In genomic region chr18:33716061-33716683, GRCh38 we compare ENCODE assay signal across 29 cellular contexts.
DNase-seq lines count a peak whose midpoint lies in the region; ATAC-seq, FAIRE-seq and TF ChIP-seq lines count a peak whose summit lies in the region.
"Had no signal": no experiment of that assay in that cellular context is flagged by ENCODE, and none has a peak within 500 bp of the region (broad histone marks: within the 10 kb centered on the region; RNA-seq: fewer than 3 reads in every experiment).

No MANE protein-coding gene starts in this region.

- no peaks in the 10 kb centered on the region for H3K9me3 Mint-ChIP-seq in GM23338
- H3K9me3 Mint-ChIP-seq: activated naive CD4-positive, alpha-beta T cell treated with anti-CD3 and anti-CD28 coated beads for 36 hours; dendritic cell treated with granulocyte-macrophage colony-stimulating factor and Interleukin-4, amounts not matched to agents 40 ng/mL and 50 ng/mL, for 4 days had no signal

- H3K4me1 ChIP-seq in GM23338 (ENCODE audit: insufficient read depth), result no peaks in the 10 kb centered on the region
- H3K4me1 ChIP-seq: tibial nerve had no signal

- no peaks in the 10 kb centered on the region for H3K36me3 ChIP-seq in GM23338 (ENCODE audit: insufficient read depth)
- H3K36me3 ChIP-seq: tibial nerve had no signal

- no peak overlapping the region for H3K4me3 ChIP-seq in GM23338
- H3K4me3 ChIP-seq: tibial nerve had no signal

- no peaks in the 10 kb centered on the region for H3K36me3 Mint-ChIP-seq in GM23338 (ENCODE audit: low read depth)
- H3K36me3 Mint-ChIP-seq: IgD-negative memory B cell had no signal

- H3K27ac ChIP-seq in GM23338 (ENCODE audit: low read depth), result no peak overlapping the region
- H3K27ac ChIP-seq: tibial nerve had no signal

- no peaks in the 10 kb centered on the region for H3K4me1 Mint-ChIP-seq in GM23338
- H3K4me1 Mint-ChIP-seq: activated CD4-positive, alpha-beta T cell treated with anti-CD3 and anti-CD28 coated beads for 36 hours; CD8-positive, alpha-beta memory T cell; IgD-negative memory B cell; naive thymus-derived CD4-positive, alpha-beta T cell; stimulated activated naive CD8-positive, alpha-beta T cell treated with anti-CD3 and anti-CD28 coated beads, Interleukin-15, amount 100 ng/mL, for 72 hours had no signal

- H2AFZ ChIP-seq in GM23338, result no peak overlapping the region

- no peak overlapping the region for H3K4me3 Mint-ChIP-seq in GM23338
- H3K4me3 Mint-ChIP-seq: activated CD4-positive, alpha-beta T cell treated with anti-CD3 and anti-CD28 coated beads for 36 hours; activated naive CD4-positive, alpha-beta T cell treated with anti-CD3 and anti-CD28 coated beads for 36 hours; activated T-cell treated with anti-CD3 and anti-CD28 coated beads, Interleukin-2, amount 50 U/mL, for 24 hours; CD8-positive, alpha-beta memory T cell; dendritic cell treated with granulocyte-macrophage colony-stimulating factor and Interleukin-4, amounts not matched to agents 40 ng/mL and 50 ng/mL, for 4 days; IgD-negative memory B cell; naive thymus-derived CD4-positive, alpha-beta T cell; stimulated activated naive CD8-positive, alpha-beta T cell treated with anti-CD3 and anti-CD28 coated beads, Interleukin-15, amount 100 ng/mL, for 72 hours; T-helper 1 cell treated with Interleukin-12 subunit alpha and Interleukin-12 subunit beta and Interleukin-4 antibody, amounts not matched to agents 30 μg/mL and 1 μg/mL, for 36 hours had no signal

- intact Hi-C loops in Right ventricle myocardium superior (cut with DNase I), result no loop called here
- intact Hi-C loops in left cardiac atrium (cut with DNase I), result no loop called here

- no peak for DNase-seq in Right ventricle myocardium superior
- DNase-seq in left cardiac atrium, result no peak
- peak; percentile 10 for DNase-seq in GM23338 (ENCODE audit: low spot score)
- peak; percentile 2 for DNase-seq in NCI-H1048 (lab: John Stamatoyannopoulos, UW)
- DNase-seq in NCI-H1105 treated with DMSO at 0.1 percent for 48 hours (lab: John Stamatoyannopoulos, UW), result no peak
- no peak for DNase-seq in GM10248 (ENCODE audit: extremely low spot score)
- DNase-seq: activated CD4-positive, alpha-beta T cell treated with anti-CD3 and anti-CD28 coated beads for 36 hours; activated CD8-positive, alpha-beta memory T cell treated with anti-CD3 and anti-CD28 coated beads for 24 hours; activated naive CD4-positive, alpha-beta T cell treated with anti-CD3 and anti-CD28 coated beads for 36 hours; activated T-cell treated with anti-CD3 and anti-CD28 coated beads, Interleukin-2, amount 50 U/mL, for 24 hours; amniotic stem cell; CD8-positive, alpha-beta memory T cell; DMS79; glutamatergic neuron; left colon; naive thymus-derived CD4-positive, alpha-beta T cell; NCI-H146; PC-3; retina; SIG-M5; stimulated activated CD4-positive, alpha-beta T cell treated with anti-CD3 and anti-CD28 coated beads, Interleukin-12 subunit alpha, Interleukin-12 subunit beta, amount 100 ng/mL, for 4 hours; stimulated activated naive CD8-positive, alpha-beta T cell treated with anti-CD3 and anti-CD28 coated beads, Interleukin-15, amount 100 ng/mL, for 72 hours had no signal

- TF ChIP-seq CTCF in GM23338 (conservative IDR thresholded peaks at IDR 0.05; ENCODE audit: low read depth in 2 of 2) (no peak), GM10248 (IDR thresholded peaks at IDR 0.05; ENCODE audit: control extremely low read depth, extremely low read depth, low read depth, missing control alignments) (no peak)

- H3K27ac Mint-ChIP-seq in GM23338, result peak overlapping the region; percentile 67; the same call in 1 of the 2 replicates
- H3K27ac Mint-ChIP-seq: activated CD4-positive, alpha-beta T cell treated with anti-CD3 and anti-CD28 coated beads for 36 hours; activated naive CD4-positive, alpha-beta T cell treated with anti-CD3 and anti-CD28 coated beads for 36 hours; activated T-cell treated with anti-CD3 and anti-CD28 coated beads, Interleukin-2, amount 50 U/mL, for 24 hours; CD8-positive, alpha-beta memory T cell; dendritic cell treated with granulocyte-macrophage colony-stimulating factor and Interleukin-4, amounts not matched to agents 40 ng/mL and 50 ng/mL, for 4 days; IgD-negative memory B cell; naive thymus-derived CD4-positive, alpha-beta T cell; stimulated activated naive CD8-positive, alpha-beta T cell treated with anti-CD3 and anti-CD28 coated beads, Interleukin-15, amount 100 ng/mL, for 72 hours; T-helper 1 cell treated with Interleukin-12 subunit alpha and Interleukin-12 subunit beta and Interleukin-4 antibody, amounts not matched to agents 30 μg/mL and 1 μg/mL, for 36 hours had no signal

- H3K4me2 ChIP-seq in GM23338, result no peak overlapping the region

- peak; percentile 17 for FAIRE-seq in islet of Langerhans (lab: Jason Lieb, UNC)
- FAIRE-seq: GM12892 had no signal

- no peaks in the 10 kb centered on the region for H3K79me2 ChIP-seq in GM23338 (replicated peaks; ENCODE audit: insufficient read depth)

- CTCF ChIA-PET in GM10248 (lab: Yijun Ruan, JAX), result no interaction called here

- H3K27me3 Mint-ChIP-seq in GM23338 (ENCODE audit: insufficient read depth, low read depth, poor library complexity), result peaks cover 2% of the 10 kb centered on the region
- H3K27me3 Mint-ChIP-seq: activated CD4-positive, alpha-beta T cell treated with anti-CD3 and anti-CD28 coated beads for 36 hours; activated T-cell treated with anti-CD3 and anti-CD28 coated beads, Interleukin-2, amount 50 U/mL, for 24 hours; CD8-positive, alpha-beta memory T cell; dendritic cell treated with granulocyte-macrophage colony-stimulating factor and Interleukin-4, amounts not matched to agents 40 ng/mL and 50 ng/mL, for 4 days; IgD-negative memory B cell; naive thymus-derived CD4-positive, alpha-beta T cell; stimulated activated naive CD8-positive, alpha-beta T cell treated with anti-CD3 and anti-CD28 coated beads, Interleukin-15, amount 100 ng/mL, for 72 hours had no signal

- H3K27me3 ChIP-seq in GM23338 (ENCODE audit: insufficient read depth), result no peaks in the 10 kb centered on the region
- H3K27me3 ChIP-seq: tibial nerve had no signal

- H3F3A ChIP-seq in GM23338 (replicated peaks; ENCODE audit: low read depth), result no peaks in the 10 kb centered on the region

- ATAC-seq in Right ventricle myocardium superior (ENCODE audit: poor library complexity) (peak; percentile 51), left cardiac atrium (no peak), GM23338 (no peak), HG03196 (IDR thresholded peaks at IDR 0.05; ENCODE audit: unreplicated experiment) (no peak)
- ATAC-seq: activated CD4-positive, alpha-beta T cell treated with anti-CD3 and anti-CD28 coated beads for 36 hours; left colon; naive thymus-derived CD4-positive, alpha-beta T cell; PC-3; stimulated activated naive CD8-positive, alpha-beta T cell treated with anti-CD3 and anti-CD28 coated beads, Interleukin-15, amount 100 ng/mL, for 72 hours had no signal

- H4K20me1 ChIP-seq in GM23338 (replicated peaks; ENCODE audit: insufficient read depth), result no peaks in the 10 kb centered on the region

- no peaks in the 10 kb centered on the region; the same call in 1 of the 2 replicates for H3K9me2 ChIP-seq in GM23338 (ENCODE audit: insufficient read depth)

- POLR2A ChIA-PET in GM10248 (lab: Yijun Ruan, JAX), result no interaction called here

TF ChIP-seq in GM23338, 12 proteins besides CTCF, POLR2A, EP300 and RAD21 (continues in another document):
- TF ChIP-seq POLR2AphosphoS5 (IDR thresholded peaks at IDR 0.05; ENCODE audit: low read depth) (no peak), CREB1 (CRISPR knock-in tag; IDR thresholded peaks at IDR 0.05; ENCODE audit: low read depth) (no peak), EZH2 (IDR thresholded peaks at IDR 0.05; ENCODE audit: low read depth, unreplicated experiment) (no peak), NANOG (IDR thresholded peaks at IDR 0.05; ENCODE audit: borderline replicate concordance) (no peak), ZNF114 (CRISPR knock-in tag; IDR thresholded peaks at IDR 0.05) (no peak)

Comparison
In these comparisons a context has a peak if more than half of its experiments do, and no peak if none do; other contexts are left out.
1. DNase-seq: peak in GM23338 (single experiment) and NCI-H1048 (single experiment); none in Right ventricle myocardium superior (single experiment), left cardiac atrium (single experiment), NCI-H1105 treated with DMSO at 0.1 percent for 48 hours (single experiment) and GM10248 (single experiment).